In the genomic region with DNA sequence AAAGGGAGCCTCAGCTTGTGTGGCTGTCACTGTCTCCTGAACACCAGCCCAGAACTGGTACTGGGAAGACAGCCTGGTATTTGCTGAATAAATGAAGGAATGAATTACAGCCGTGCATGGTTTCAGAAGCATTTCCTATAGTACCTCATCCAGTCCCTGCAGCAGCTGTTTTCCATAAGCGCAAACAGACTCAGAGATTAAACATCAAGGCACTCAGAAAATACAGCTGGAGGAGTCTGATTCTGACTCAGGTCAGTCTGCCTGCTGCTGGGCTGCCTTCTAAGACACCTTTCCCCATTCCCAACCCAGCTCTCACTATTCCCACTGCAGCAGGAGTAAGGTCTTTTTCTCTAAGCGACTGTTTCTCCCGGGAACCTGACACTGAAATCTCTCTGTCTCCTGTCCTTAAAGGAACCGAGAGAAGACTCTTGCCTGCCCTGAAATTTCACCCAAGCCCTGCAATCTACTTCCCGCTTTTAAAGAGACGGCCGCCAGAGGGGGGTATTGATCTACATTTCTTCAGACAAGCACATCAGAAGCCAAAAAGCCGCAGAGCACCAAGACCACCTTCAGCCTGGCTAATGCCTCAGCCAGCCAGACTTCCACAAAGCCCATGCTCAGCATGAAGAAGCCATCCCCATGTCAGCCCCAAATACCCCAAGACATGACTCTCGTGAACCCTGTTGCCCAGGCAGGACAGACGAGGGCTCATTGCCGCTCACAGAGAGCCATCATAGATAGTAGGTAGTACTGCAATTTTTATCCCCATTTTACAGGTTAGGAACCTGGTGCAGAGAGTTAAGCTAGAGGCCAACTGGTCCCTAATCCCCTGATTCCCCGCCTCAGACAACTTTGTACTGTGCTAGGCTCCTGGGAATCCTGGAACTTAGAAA, we compare ENCODE assay signal across 8 cellular contexts. TPM values are rescaled to one million over a fixed set of nuclear protein-coding genes. Genes with fewer than 3 reads are reported as not detected.
DNase-seq lines count a peak whose midpoint lies in the region; ATAC-seq, FAIRE-seq and TF ChIP-seq lines count a peak whose summit lies in the region.

No MANE protein-coding gene starts in this region.

- no peak overlapping the region for H2AFZ ChIP-seq in astrocyte (ENCODE audit: low read depth, low read length)

- intact Hi-C loops in gastrocnemius medialis (cut with DNase I; ENCODE audit: low total_unique reads), result no loop called here

- no peaks in the 10 kb centered on the region for H3K79me2 ChIP-seq in astrocyte (ENCODE audit: insufficient read depth, low read length)

- no peak for FAIRE-seq in astrocyte (lab: Jason Lieb, UNC)

- peak; percentile 67 for ATAC-seq in GM19395 (IDR thresholded peaks at IDR 0.05; ENCODE audit: unreplicated experiment)
- ATAC-seq in gastrocnemius medialis, result no peak
- no peak for ATAC-seq in HG03095 (IDR thresholded peaks at IDR 0.05; ENCODE audit: unreplicated experiment)

- no peak overlapping the region for H3K4me2 ChIP-seq in astrocyte (ENCODE audit: low read length)

- no peaks in the 10 kb centered on the region for H3K4me1 Mint-ChIP-seq in T-helper 2 cell treated with Interferon-gamma antibody and Interleukin-4, amounts not matched to agents 5 μg/mL and 100 μg/mL, for 36 hours (ENCODE audit: low read depth)
- H3K4me1 Mint-ChIP-seq in astrocyte (ENCODE audit: low read depth, unreplicated experiment), result no peaks in the 10 kb centered on the region

- DNase-seq in AML-193 (lab: John Stamatoyannopoulos, UW), result peak; percentile 56 to 65
- peak; percentile 63 for DNase-seq in NCI-H1092 treated with DMSO at 0.1 percent for 48 hours (lab: John Stamatoyannopoulos, UW)
- peak; percentile 41 for DNase-seq in T-helper 2 cell treated with Interferon-gamma antibody and Interleukin-4, amounts not matched to agents 5 μg/mL and 100 μg/mL, for 36 hours (ENCODE audit: low spot score)
- peak; percentile 41 for DNase-seq in astrocyte (ENCODE audit: low read depth)
- DNase-seq in hepatic stellate cell (ENCODE audit: low spot score), result peak; percentile 54
- peak; percentile 8 to 22 for DNase-seq in gastrocnemius medialis

- no peak overlapping the region for H3K9ac ChIP-seq in astrocyte (ENCODE audit: low read length)

- H3K4me3 ChIP-seq in astrocyte (ENCODE audit: insufficient read depth, low read depth, low read length) (no peak overlapping the region), gastrocnemius medialis (no peak overlapping the region)

- TF ChIP-seq POLR2A in gastrocnemius medialis (IDR thresholded peaks at IDR 0.05), result no peak

- H3K4me3 Mint-ChIP-seq in T-helper 2 cell treated with Interferon-gamma antibody and Interleukin-4, amounts not matched to agents 5 μg/mL and 100 μg/mL, for 36 hours, result no peak overlapping the region
- no peak overlapping the region for H3K4me3 Mint-ChIP-seq in astrocyte (ENCODE audit: unreplicated experiment)

- H3K27ac ChIP-seq in astrocyte (ENCODE audit: low read depth, low read length) (no peak overlapping the region), gastrocnemius medialis (no peak overlapping the region)

- H3K27me3 ChIP-seq in astrocyte (ENCODE audit: insufficient read depth, low read length), result no peaks in the 10 kb centered on the region
- no peaks in the 10 kb centered on the region for H3K27me3 ChIP-seq in gastrocnemius medialis

- TF ChIP-seq CTCF in astrocyte (IDR thresholded peaks at IDR 0.05; ENCODE audit: insufficient read depth, low read depth, low read length) (peak; percentile 75), gastrocnemius medialis (IDR thresholded peaks at IDR 0.05 in 4 of 5, conservative IDR thresholded peaks at IDR 0.05 in 1 of 5) (peak; percentile 9 to 33 (median 28))

- H3K27ac Mint-ChIP-seq in T-helper 2 cell treated with Interferon-gamma antibody and Interleukin-4, amounts not matched to agents 5 μg/mL and 100 μg/mL, for 36 hours, result no peak overlapping the region
- no peak overlapping the region for H3K27ac Mint-ChIP-seq in astrocyte (ENCODE audit: unreplicated experiment)

- in situ Hi-C loops in gastrocnemius medialis (cut with MboI; ENCODE audit: low sequenced_read_pairs in 4 of 4), result no loop called here

- no peaks in the 10 kb centered on the region for H3K36me3 ChIP-seq in astrocyte (ENCODE audit: insufficient read depth, low read length)
- H3K36me3 ChIP-seq in gastrocnemius medialis, result no peaks in the 10 kb centered on the region

- H3K9me3 ChIP-seq in astrocyte (ENCODE audit: insufficient read depth, low read depth, low read length) (no peaks in the 10 kb centered on the region), gastrocnemius medialis (no peaks in the 10 kb centered on the region)

- no peaks in the 10 kb centered on the region for H3K36me3 Mint-ChIP-seq in T-helper 2 cell treated with Interferon-gamma antibody and Interleukin-4, amounts not matched to agents 5 μg/mL and 100 μg/mL, for 36 hours (ENCODE audit: low read depth)
- H3K36me3 Mint-ChIP-seq in astrocyte (ENCODE audit: low read depth, unreplicated experiment), result no peaks in the 10 kb centered on the region

- peaks cover 15% of the 10 kb centered on the region for H3K27me3 Mint-ChIP-seq in T-helper 2 cell treated with Interferon-gamma antibody and Interleukin-4, amounts not matched to agents 5 μg/mL and 100 μg/mL, for 36 hours (ENCODE audit: low read depth)
- peaks cover 28% of the 10 kb centered on the region for H3K27me3 Mint-ChIP-seq in astrocyte (ENCODE audit: low read depth, unreplicated experiment)

- no peaks in the 10 kb centered on the region for H4K20me1 ChIP-seq in astrocyte (ENCODE audit: insufficient read depth, low read length)

- no peaks in the 10 kb centered on the region for H3K9me3 Mint-ChIP-seq in T-helper 2 cell treated with Interferon-gamma antibody and Interleukin-4, amounts not matched to agents 5 μg/mL and 100 μg/mL, for 36 hours
- peaks cover 8% of the 10 kb centered on the region for H3K9me3 Mint-ChIP-seq in astrocyte (ENCODE audit: unreplicated experiment)

- H3K4me1 ChIP-seq in astrocyte (ENCODE audit: insufficient read depth, low read length), result no peaks in the 10 kb centered on the region
- no peaks in the 10 kb centered on the region for H3K4me1 ChIP-seq in gastrocnemius medialis

RNA-seq across cellular contexts. Expression of gene FOXI1, which starts 5.4 kb away (rescaled TPM):
- total RNA-seq in astrocyte (not detected in 2 replicates), gastrocnemius medialis (not detected)
